In genomic region chr20:1465470-1466210, GRCh38 we compare ENCODE assay signal across 1 cellular context.
TF ChIP-seq lines count a peak whose summit lies in the region.

No MANE protein-coding gene starts in this region.

TF ChIP-seq in endothelial cell of umbilical vein, 7 proteins besides CTCF, POLR2A, EP300 and RAD21 (continued from another document):
- TF ChIP-seq GATA2 (IDR thresholded peaks at IDR 0.05; ENCODE audit: insufficient read depth, insufficient read length, low read depth, low read length) (no peak), MYC (IDR thresholded peaks at IDR 0.05; ENCODE audit: low read depth, low read length) (no peak), EZH2 (IDR thresholded peaks at IDR 0.05; ENCODE audit: borderline replicate concordance, low read depth, low read length, severe bottlenecking) (no peak)
